Comparison of ENCODE assay signal across 11 cellular contexts in genomic region chr2:217593732-217594131, GRCh38.
DNase-seq lines count a peak whose midpoint lies in the region; ATAC-seq lines count a peak whose summit lies in the region.
"Had no signal": no experiment of that assay in that cellular context is flagged by ENCODE, and none has a peak within 500 bp of the region (broad histone marks: within the 10 kb centered on the region; RNA-seq: fewer than 3 reads in every experiment).

No MANE protein-coding gene starts in this region.

- ATAC-seq in GM19023 (IDR thresholded peaks at IDR 0.05; ENCODE audit: unreplicated experiment) (peak; percentile 77), HG02759 (IDR thresholded peaks at IDR 0.05; ENCODE audit: unreplicated experiment) (peak; percentile 65), HG03457 (IDR thresholded peaks at IDR 0.05; ENCODE audit: unreplicated experiment) (no peak)

- DNase-seq in NCI-H510A (lab: John Stamatoyannopoulos, UW) = peak; percentile 70
- peak; percentile 9 for DNase-seq in iPS DF 19.7 (ENCODE audit: low read depth, low spot score)
- DNase-seq in kidney glomerular epithelial cell (lab: John Stamatoyannopoulos, UW) = no peak
- no peak for DNase-seq in central memory CD4-positive, alpha-beta T cell
- DNase-seq: activated T-cell treated with anti-CD3 and anti-CD28 coated beads, Interleukin-2, amount 50 U/mL, for 1 hour; brain microvascular endothelial cell; DMS153; MG63 had no signal

Comparison
In these comparisons a context has a peak if more than half of its experiments do, and no peak if none do; other contexts are left out.
1. DNase-seq: peak in NCI-H510A (single experiment) and iPS DF 19.7 (single experiment); none in kidney glomerular epithelial cell (single experiment) and central memory CD4-positive, alpha-beta T cell (single experiment).